ENCODE assay signal across 10 cellular contexts in genomic region chr2:237600205-237600846, GRCh38. TPM values are rescaled to one million over a fixed set of nuclear protein-coding genes. Genes with fewer than 3 reads are reported as not detected.
A peak's percentile ranks its signal among the peaks of the same experiment; 100 is the strongest.
DNase-seq lines count a peak whose midpoint lies in the region; FAIRE-seq and TF ChIP-seq lines count a peak whose summit lies in the region.
"Had no signal": no experiment of that assay in that cellular context is flagged by ENCODE, and none has a peak within 500 bp of the region (broad histone marks: within the 10 kb centered on the region; RNA-seq: fewer than 3 reads in every experiment).

No MANE protein-coding gene starts in this region.

- H4K20me1 ChIP-seq in endothelial cell of umbilical vein (replicated peaks; ENCODE audit: control insufficient read depth, extremely low read depth, insufficient read depth, low read length): no peaks in the 10 kb centered on the region

- H3K4me1 ChIP-seq in endothelial cell of umbilical vein (ENCODE audit: control insufficient read depth, extremely low read depth, insufficient read depth, low read length): peaks cover 29% of the 10 kb centered on the region
- H3K4me1 ChIP-seq in mucosa of rectum (ENCODE audit: control insufficient read depth in 2 of 2, insufficient read depth in 2 of 2, low read length in 2 of 2): peaks cover 5 to 7% of the 10 kb centered on the region in 2 donors
- peaks cover 16% of the 10 kb centered on the region for H3K4me1 ChIP-seq in vagina
- H3K4me1 ChIP-seq: colonic mucosa had no signal

- H3K9ac ChIP-seq in endothelial cell of umbilical vein (replicated peaks; ENCODE audit: extremely low read depth, insufficient read depth, low read length): no peak overlapping the region
- no peak overlapping the region for H3K9ac ChIP-seq in mucosa of rectum (ENCODE audit: low read depth in 1 of 2, low read length in 2 of 2)

- no peaks in the 10 kb centered on the region for H3K9me3 ChIP-seq in endothelial cell of umbilical vein (replicated peaks; ENCODE audit: control insufficient read depth, insufficient read depth, low read length)
- H3K9me3 ChIP-seq in mucosa of rectum (ENCODE audit: control insufficient read depth in 2 of 2, low read length in 2 of 2): no peaks in the 10 kb centered on the region
- H3K9me3 ChIP-seq in vagina: no peaks in the 10 kb centered on the region
- H3K9me3 ChIP-seq: colonic mucosa had no signal

- H3K27ac ChIP-seq in endothelial cell of umbilical vein (ENCODE audit: insufficient read depth, low read depth, low read length) (no peak overlapping the region), mucosa of rectum (ENCODE audit: low read depth in 2 of 2, low read length in 2 of 2) (peak overlapping the region; percentile 27 to 44), vagina (peak overlapping the region; percentile 75)
- H3K27ac ChIP-seq: colonic mucosa had no signal

- no peaks in the 10 kb centered on the region for H3K79me2 ChIP-seq in endothelial cell of umbilical vein (ENCODE audit: control insufficient read depth, insufficient read depth, low read length)

- intact Hi-C loops in endothelial cell of umbilical vein (cut with micrococcal nuclease): no loop called here
- intact Hi-C loops in vagina (cut with DNase I): no loop called here

- TF ChIP-seq POLR2A in endothelial cell of umbilical vein (IDR thresholded peaks at IDR 0.05; ENCODE audit: low read depth, low read length) (no peak), vagina (IDR thresholded peaks at IDR 0.05) (no peak)

- no peaks in the 10 kb centered on the region for H3K9me1 ChIP-seq in endothelial cell of umbilical vein (replicated peaks; ENCODE audit: control insufficient read depth, extremely low read depth, insufficient read depth, low read length)

- H3K27me3 ChIP-seq in endothelial cell of umbilical vein (ENCODE audit: control insufficient read depth in 2 of 2, insufficient read depth in 2 of 2, low read length in 2 of 2): no peaks in the 10 kb centered on the region
- no peaks in the 10 kb centered on the region for H3K27me3 ChIP-seq in mucosa of rectum (ENCODE audit: control insufficient read depth in 2 of 2, insufficient read depth in 2 of 2, low read length in 2 of 2)
- no peaks in the 10 kb centered on the region for H3K27me3 ChIP-seq in vagina
- H3K27me3 ChIP-seq: colonic mucosa had no signal

- POLR2A ChIA-PET in endothelial cell of umbilical vein (lab: Charles Lee): no interaction called here

- H3K4me2 ChIP-seq in endothelial cell of umbilical vein (ENCODE audit: insufficient read depth, low read length): peak overlapping the region; percentile 29

- DNase-seq in SHP77 (lab: John Stamatoyannopoulos, UW) (peak; percentile 30 to 31), SHP77 treated with DMSO at 0.1 percent for 48 hours (lab: John Stamatoyannopoulos, UW) (no peak), endothelial cell of umbilical vein (ENCODE audit: low read depth, low spot score) (peak; percentile 53), vagina (ENCODE audit: extremely low spot score in 2 of 2) (no peak), DMS153 treated with DMSO at 0.1 percent for 48 hours (lab: John Stamatoyannopoulos, UW; ENCODE audit: unreplicated experiment) (no peak), nucleus accumbens (lab: John Stamatoyannopoulos, UW) (no peak)
- no peak for DNase-seq in stimulated activated CD4-positive, alpha-beta T cell treated with anti-CD3 and anti-CD28 coated beads, Interleukin-12 subunit alpha, Interleukin-12 subunit beta, amount 100 ng/mL, for 4 hours
- DNase-seq: colonic mucosa had no signal

- no TSS peak for BruUV-seq in endothelial cell of umbilical vein (replicated peaks; lab: Mats Ljungman, UMichigan)

- H3K36me3 ChIP-seq in endothelial cell of umbilical vein (ENCODE audit: control insufficient read depth in 2 of 2, extremely low read depth in 1 of 2, insufficient read depth in 2 of 2, low read length in 2 of 2) (no peaks in the 10 kb centered on the region), mucosa of rectum (ENCODE audit: control insufficient read depth in 2 of 2, insufficient read depth in 2 of 2, low read length in 2 of 2) (no peaks in the 10 kb centered on the region), vagina (no peaks in the 10 kb centered on the region)
- H3K36me3 ChIP-seq: colonic mucosa had no signal

- dilution Hi-C loops in endothelial cell of umbilical vein (cut with MboI; ENCODE audit: extremely low pct_ligation_motif_present, low sequenced_read_pairs): no loop called here

- CTCF ChIA-PET in endothelial cell of umbilical vein (lab: Charles Lee): interaction anchor here (0.8 to 6.7 kb wide), 11 partner anchors 14 to 177 kb away, joined by 3 to 61 read pairs (median 5); no protein-coding TSS in a partner anchor

- TF ChIP-seq CTCF in endothelial cell of umbilical vein (IDR thresholded peaks at IDR 0.05; ENCODE audit: extremely low read depth in 1 of 2, insufficient read depth in 1 of 2, low read depth in 1 of 2, low read length in 2 of 2) (no peak), vagina (IDR thresholded peaks at IDR 0.05) (no peak)

- H3K4me3 ChIP-seq in endothelial cell of umbilical vein (replicated peaks in 1 of 3; ENCODE audit: insufficient read depth in 1 of 3, low read depth in 1 of 3, low read length in 3 of 3): no peak overlapping the region
- no peak overlapping the region for H3K4me3 ChIP-seq in mucosa of rectum (ENCODE audit: low read length in 2 of 2)
- H3K4me3 ChIP-seq in vagina: peak overlapping the region; percentile 30 to 35
- H3K4me3 ChIP-seq: colonic mucosa had no signal

- no peak for FAIRE-seq in endothelial cell of umbilical vein (lab: Jason Lieb, UNC)

- H2AFZ ChIP-seq in endothelial cell of umbilical vein (ENCODE audit: low read depth, low read length): no peak overlapping the region

TF ChIP-seq in endothelial cell of umbilical vein, 7 proteins besides CTCF, POLR2A, EP300 and RAD21:
- TF ChIP-seq GATA2 (IDR thresholded peaks at IDR 0.05; ENCODE audit: insufficient read depth, insufficient read length, low read depth, low read length): no peak
- TF ChIP-seq EZH2 (IDR thresholded peaks at IDR 0.05; ENCODE audit: borderline replicate concordance, low read depth, low read length, severe bottlenecking): no peak

RNA-seq across cellular contexts. Expression of gene RAB17, which starts 9.8 kb away (rescaled TPM):
- 0.55 and 0.77 TPM in 2 replicates for total RNA-seq in endothelial cell of umbilical vein
- polyA plus RNA-seq in endothelial cell of umbilical vein: 0.37 and 0.41 TPM in 2 replicates
- 0.19 and 0.56 TPM in 2 replicates for polyA plus RNA-seq in endothelial cell of umbilical vein (2011; cell fraction: cytosol; rRNA removed)
- 1.3 and 1.8 TPM in 2 replicates for polyA plus RNA-seq in endothelial cell of umbilical vein (2011; cell fraction: nucleus; rRNA removed)
- 0.16 TPM in 1 of 2 replicates, not detected in the other for polyA plus RNA-seq in endothelial cell of umbilical vein (2012)
- polyA minus RNA-seq in endothelial cell of umbilical vein: 0.51 and 0.63 TPM in 2 replicates
- polyA minus RNA-seq in endothelial cell of umbilical vein (2011; cell fraction: cytosol; rRNA and poly(A)+ RNA removed): 2.3 TPM
- polyA minus RNA-seq in endothelial cell of umbilical vein (2011; cell fraction: nucleus; rRNA and poly(A)+ RNA removed): 1.0 and 1.3 TPM in 2 replicates
- total RNA-seq in vagina: not detected

RNA-seq across cellular contexts. Expression of gene LRRFIP1, which starts 27.1 kb away (rescaled TPM):
- total RNA-seq in endothelial cell of umbilical vein: 162 and 179 TPM in 2 replicates
- 29.4 and 39.2 TPM in 2 replicates for polyA plus RNA-seq in endothelial cell of umbilical vein
- 58.3 and 61.7 TPM in 2 replicates for polyA plus RNA-seq in endothelial cell of umbilical vein (2011; cell fraction: cytosol; rRNA removed)
- 115 and 146 TPM in 2 replicates for polyA plus RNA-seq in endothelial cell of umbilical vein (2011; cell fraction: nucleus; rRNA removed)
- 111 and 127 TPM in 2 replicates for polyA plus RNA-seq in endothelial cell of umbilical vein (2012)
- polyA minus RNA-seq in endothelial cell of umbilical vein: 59.4 and 60.0 TPM in 2 replicates
- polyA minus RNA-seq in endothelial cell of umbilical vein (2011; cell fraction: cytosol; rRNA and poly(A)+ RNA removed): 19.9 TPM
- 105 and 131 TPM in 2 replicates for polyA minus RNA-seq in endothelial cell of umbilical vein (2011; cell fraction: nucleus; rRNA and poly(A)+ RNA removed)
- 132 TPM for total RNA-seq in vagina

RNA-seq across cellular contexts. Expression of gene PRLH, which starts 34.0 kb away (rescaled TPM):
- total RNA-seq in endothelial cell of umbilical vein (not detected in 2 replicates), vagina (not detected)
- not detected in 2 replicates for polyA plus RNA-seq in endothelial cell of umbilical vein
- not detected in 2 replicates for polyA plus RNA-seq in endothelial cell of umbilical vein (2011; cell fraction: cytosol; rRNA removed)
- not detected in 2 replicates for polyA plus RNA-seq in endothelial cell of umbilical vein (2011; cell fraction: nucleus; rRNA removed)
- polyA plus RNA-seq in endothelial cell of umbilical vein (2012): not detected in 2 replicates
- not detected in 2 replicates for polyA minus RNA-seq in endothelial cell of umbilical vein
- not detected for polyA minus RNA-seq in endothelial cell of umbilical vein (2011; cell fraction: cytosol; rRNA and poly(A)+ RNA removed)
- polyA minus RNA-seq in endothelial cell of umbilical vein (2011; cell fraction: nucleus; rRNA and poly(A)+ RNA removed): not detected in 2 replicates
- total RNA-seq: A172, colonic mucosa had no signal

Comparison
In these comparisons a context has a peak if more than half of its experiments do, and no peak if none do; other contexts are left out.
1. DNase-seq: peak in SHP77 (2 of 2) and endothelial cell of umbilical vein (single experiment); none in SHP77 treated with DMSO at 0.1 percent for 48 hours (single experiment), vagina (0 of 2), DMS153 treated with DMSO at 0.1 percent for 48 hours (single experiment), nucleus accumbens (0 of 56) and stimulated activated CD4-positive, alpha-beta T cell treated with anti-CD3 and anti-CD28 coated beads, Interleukin-12 subunit alpha, Interleukin-12 subunit beta, amount 100 ng/mL, for 4 hours (single experiment).
2. H3K4me3 ChIP-seq: peak in vagina (2 of 2); none in endothelial cell of umbilical vein (0 of 3) and mucosa of rectum (0 of 2).